In genomic region chr16:11712122-11712521, GRCh38 we compare ENCODE assay signal across 23 cellular contexts. TPM values are rescaled to one million over a fixed set of nuclear protein-coding genes. Genes with fewer than 3 reads are reported as not detected.
DNase-seq lines count a peak whose midpoint lies in the region; ATAC-seq and TF ChIP-seq lines count a peak whose summit lies in the region.
"Had no signal": no experiment of that assay in that cellular context is flagged by ENCODE, and none has a peak within 500 bp of the region (broad histone marks: within the 10 kb centered on the region; RNA-seq: fewer than 3 reads in every experiment).

No MANE protein-coding gene starts in this region.

- no peak overlapping the region for H3K27ac ChIP-seq in HEK293 (ENCODE audit: extremely low read depth, low read depth, low read length)
- H3K27ac ChIP-seq: 22Rv1; BLaER1 treated with 17β-estradiol and CSF1 and Interleukin-3, amounts not matched to agents 10 nM and 100 nM; SJCRH30 had no signal

- H3K4me1 Mint-ChIP-seq in T-helper 2 cell treated with Interferon-gamma antibody and Interleukin-4, amounts not matched to agents 5 μg/mL and 100 μg/mL, for 36 hours (ENCODE audit: low read depth), result peaks cover 10% of the 10 kb centered on the region
- peaks cover 7% of the 10 kb centered on the region for H3K4me1 Mint-ChIP-seq in activated T-helper 2 cell treated with anti-CD3 and anti-CD28 coated beads, Interferon-gamma antibody, Interleukin-2, Interleukin-4, amounts not matched to agents 10 μg/mL and 5 μg/mL and 100 μg/mL, durations not matched to agents 14 hours and 24 hours and 36 hours (ENCODE audit: low read depth)
- H3K4me1 Mint-ChIP-seq in stimulated activated effector memory CD8-positive, alpha-beta T cell treated with anti-CD3 and anti-CD28 coated beads, Interleukin-12 subunit alpha, Interleukin-12 subunit beta, amount 100 ng/mL, for 72 hours, result peaks cover 5% of the 10 kb centered on the region

- H3K36me3 Mint-ChIP-seq in T-helper 2 cell treated with Interferon-gamma antibody and Interleukin-4, amounts not matched to agents 5 μg/mL and 100 μg/mL, for 36 hours (ENCODE audit: low read depth), result peaks cover 48% of the 10 kb centered on the region
- peaks cover 67% of the 10 kb centered on the region for H3K36me3 Mint-ChIP-seq in activated T-helper 2 cell treated with anti-CD3 and anti-CD28 coated beads, Interferon-gamma antibody, Interleukin-2, Interleukin-4, amounts not matched to agents 10 μg/mL and 5 μg/mL and 100 μg/mL, durations not matched to agents 14 hours and 24 hours and 36 hours (ENCODE audit: low read depth)
- peaks cover 99% of the 10 kb centered on the region for H3K36me3 Mint-ChIP-seq in stimulated activated effector memory CD8-positive, alpha-beta T cell treated with anti-CD3 and anti-CD28 coated beads, Interleukin-12 subunit alpha, Interleukin-12 subunit beta, amount 100 ng/mL, for 72 hours

- H3K36me3 ChIP-seq in HEK293 (ENCODE audit: control insufficient read depth in 2 of 2, insufficient read depth in 1 of 2, low read length in 2 of 2), result peaks cover 15 to 50% of the 10 kb centered on the region in 2 experiments; a peak in 2 of 3 replicates

- H3K9me3 ChIP-seq in HEK293 (ENCODE audit: control insufficient read depth, insufficient read depth, low read depth, low read length), result no peaks in the 10 kb centered on the region
- H3K9me3 ChIP-seq: BLaER1 treated with 17β-estradiol and CSF1 and Interleukin-3, amounts not matched to agents 10 nM and 100 nM; Caco-2; SJCRH30 had no signal

- H3K4me3 Mint-ChIP-seq in T-helper 2 cell treated with Interferon-gamma antibody and Interleukin-4, amounts not matched to agents 5 μg/mL and 100 μg/mL, for 36 hours, result no peak overlapping the region
- H3K4me3 Mint-ChIP-seq in activated T-helper 2 cell treated with anti-CD3 and anti-CD28 coated beads, Interferon-gamma antibody, Interleukin-2, Interleukin-4, amounts not matched to agents 10 μg/mL and 5 μg/mL and 100 μg/mL, durations not matched to agents 14 hours and 24 hours and 36 hours (ENCODE audit: low read depth), result no peak overlapping the region
- H3K4me3 Mint-ChIP-seq in stimulated activated effector memory CD8-positive, alpha-beta T cell treated with anti-CD3 and anti-CD28 coated beads, Interleukin-12 subunit alpha, Interleukin-12 subunit beta, amount 100 ng/mL, for 72 hours, result no peak overlapping the region
- H3K4me3 Mint-ChIP-seq: CD4-positive, alpha-beta memory T cell had no signal

- H3K9me3 Mint-ChIP-seq in T-helper 2 cell treated with Interferon-gamma antibody and Interleukin-4, amounts not matched to agents 5 μg/mL and 100 μg/mL, for 36 hours, result no peaks in the 10 kb centered on the region
- no peaks in the 10 kb centered on the region for H3K9me3 Mint-ChIP-seq in activated T-helper 2 cell treated with anti-CD3 and anti-CD28 coated beads, Interferon-gamma antibody, Interleukin-2, Interleukin-4, amounts not matched to agents 10 μg/mL and 5 μg/mL and 100 μg/mL, durations not matched to agents 14 hours and 24 hours and 36 hours
- no peaks in the 10 kb centered on the region for H3K9me3 Mint-ChIP-seq in stimulated activated effector memory CD8-positive, alpha-beta T cell treated with anti-CD3 and anti-CD28 coated beads, Interleukin-12 subunit alpha, Interleukin-12 subunit beta, amount 100 ng/mL, for 72 hours
- H3K9me3 Mint-ChIP-seq: CD4-positive, alpha-beta memory T cell had no signal

- intact Hi-C loops in activated T-helper 2 cell treated with anti-CD3 and anti-CD28 coated beads, Interferon-gamma antibody, Interleukin-2, Interleukin-4, amounts not matched to agents 10 μg/mL and 5 μg/mL and 100 μg/mL, durations not matched to agents 14 hours and 24 hours and 36 hours (cut with micrococcal nuclease), result loop anchor here (5.0 kb wide), 1 partner anchor 315 kb away; no protein-coding TSS in a partner anchor

- POLR2A ChIA-PET in HEK293 (lab: Yijun Ruan, JAX), result no interaction called here

- H3K27ac Mint-ChIP-seq in T-helper 2 cell treated with Interferon-gamma antibody and Interleukin-4, amounts not matched to agents 5 μg/mL and 100 μg/mL, for 36 hours, result peak overlapping the region; percentile 55
- peak overlapping the region; percentile 42 for H3K27ac Mint-ChIP-seq in activated T-helper 2 cell treated with anti-CD3 and anti-CD28 coated beads, Interferon-gamma antibody, Interleukin-2, Interleukin-4, amounts not matched to agents 10 μg/mL and 5 μg/mL and 100 μg/mL, durations not matched to agents 14 hours and 24 hours and 36 hours
- peak overlapping the region; percentile 40 for H3K27ac Mint-ChIP-seq in stimulated activated effector memory CD8-positive, alpha-beta T cell treated with anti-CD3 and anti-CD28 coated beads, Interleukin-12 subunit alpha, Interleukin-12 subunit beta, amount 100 ng/mL, for 72 hours

- H3K4me1 ChIP-seq in HEK293 (ENCODE audit: control insufficient read depth, insufficient read depth, low read length), result no peaks in the 10 kb centered on the region
- H3K4me1 ChIP-seq: Caco-2, SJCRH30 had no signal

- DNase-seq in T-helper 2 cell treated with Interferon-gamma antibody and Interleukin-4, amounts not matched to agents 5 μg/mL and 100 μg/mL, for 36 hours (ENCODE audit: low spot score), result no peak
- DNase-seq in T-helper 2 cell, result no peak
- DNase-seq in activated T-helper 2 cell treated with anti-CD3 and anti-CD28 coated beads, Interferon-gamma antibody, Interleukin-2, Interleukin-4, amounts not matched to agents 10 μg/mL and 5 μg/mL and 100 μg/mL, durations not matched to agents 14 hours and 24 hours and 36 hours (ENCODE audit: low spot score), result no peak
- no peak for DNase-seq in stimulated activated effector memory CD8-positive, alpha-beta T cell treated with anti-CD3 and anti-CD28 coated beads, Interleukin-12 subunit alpha, Interleukin-12 subunit beta, amount 100 ng/mL, for 72 hours (ENCODE audit: low spot score in 2 of 2)
- DNase-seq in activated effector memory CD4-positive, alpha-beta T cell treated with anti-CD3 and anti-CD28 coated beads, Interleukin-2, amount 50 U/mL, for 16 hours, result no peak
- DNase-seq: ACHN; Caco-2; CD4-positive, alpha-beta memory T cell; DMS 273 treated with DMSO at 0.1 percent for 48 hours; DMS79 treated with DMSO at 0.1 percent for 48 hours; H7; KG1; NCI-H1105; NCI-H146; NCI-H2029; NCI-H2227 treated with DMSO at 0.1 percent for 48 hours; NCI-H510A; SJCRH30 had no signal

- ATAC-seq in stimulated activated effector memory CD8-positive, alpha-beta T cell treated with anti-CD3 and anti-CD28 coated beads, Interleukin-12 subunit alpha, Interleukin-12 subunit beta, amount 100 ng/mL, for 72 hours, result no peak
- no peak for ATAC-seq in HG03565 (IDR thresholded peaks at IDR 0.05; ENCODE audit: unreplicated experiment)
- no peak for ATAC-seq in GM19467 (IDR thresholded peaks at IDR 0.05; ENCODE audit: unreplicated experiment)

- CTCF ChIA-PET in HEK293 (lab: Yijun Ruan, JAX), result interaction anchor here (0.6 to 5.0 kb wide), 8 partner anchors 11 to 757 kb away, joined by 3 to 26 read pairs (median 3); partner anchors contain the start of gene SNN

- no peaks in the 10 kb centered on the region for H3K27me3 Mint-ChIP-seq in T-helper 2 cell treated with Interferon-gamma antibody and Interleukin-4, amounts not matched to agents 5 μg/mL and 100 μg/mL, for 36 hours (ENCODE audit: low read depth)
- H3K27me3 Mint-ChIP-seq in activated T-helper 2 cell treated with anti-CD3 and anti-CD28 coated beads, Interferon-gamma antibody, Interleukin-2, Interleukin-4, amounts not matched to agents 10 μg/mL and 5 μg/mL and 100 μg/mL, durations not matched to agents 14 hours and 24 hours and 36 hours (ENCODE audit: low read depth), result no peaks in the 10 kb centered on the region
- H3K27me3 Mint-ChIP-seq: CD4-positive, alpha-beta memory T cell had no signal

- no peak overlapping the region for H3K4me3 ChIP-seq in HEK293 (ENCODE audit: low read depth, low read length)
- H3K4me3 ChIP-seq: BLaER1 treated with 17β-estradiol and CSF1 and Interleukin-3, amounts not matched to agents 10 nM and 100 nM; SJCRH30 had no signal

- no peak for TF ChIP-seq CTCF in HEK293 (tag by site-specific recombination; IDR thresholded peaks at IDR 0.05)

TF ChIP-seq in HEK293, 187 proteins besides CTCF, POLR2A, EP300 and RAD21:
- peak; percentile 76 for TF ChIP-seq SCRT1 (tag by site-specific recombination; IDR thresholded peaks at IDR 0.05; ENCODE audit: borderline replicate concordance)
- no peak for TF ChIP-seq ZFP69B (tag by site-specific recombination; IDR thresholded peaks at IDR 0.05)
- peak; percentile 88 for TF ChIP-seq SCRT2 (tag by site-specific recombination; IDR thresholded peaks at IDR 0.05)

RNA-seq across cellular contexts. Expression of gene TXNDC11, which starts 30.5 kb away (rescaled TPM):
- 48.0 and 53.0 TPM in 2 replicates for total RNA-seq in activated T-helper 2 cell treated with anti-CD3 and anti-CD28 coated beads, Interferon-gamma antibody, Interleukin-2, Interleukin-4, amounts not matched to agents 10 μg/mL and 5 μg/mL and 100 μg/mL, durations not matched to agents 14 hours and 24 hours and 36 hours

RNA-seq across cellular contexts. Expression of gene SNN, which starts 43.9 kb away (rescaled TPM):
- 8.6 and 9.5 TPM in 2 replicates for total RNA-seq in activated T-helper 2 cell treated with anti-CD3 and anti-CD28 coated beads, Interferon-gamma antibody, Interleukin-2, Interleukin-4, amounts not matched to agents 10 μg/mL and 5 μg/mL and 100 μg/mL, durations not matched to agents 14 hours and 24 hours and 36 hours
